ENCODE assay signal across 16 cellular contexts in genomic region chr6:25036461-25036860, GRCh38.
DNase-seq lines count a peak whose midpoint lies in the region; ATAC-seq and TF ChIP-seq lines count a peak whose summit lies in the region.
"Had no signal": no experiment of that assay in that cellular context is flagged by ENCODE, and none has a peak within 500 bp of the region (broad histone marks: within the 10 kb centered on the region; RNA-seq: fewer than 3 reads in every experiment).

No MANE protein-coding gene starts in this region.

- H3F3A ChIP-seq in PC-9 (ENCODE audit: insufficient read depth, low read depth): no peaks in the 10 kb centered on the region

- H4K8ac ChIP-seq in H9 (replicated peaks; ENCODE audit: insufficient read length, low read depth, low read length): no peak overlapping the region

- peak overlapping the region; percentile 85 for H3K27ac Mint-ChIP-seq in activated naive CD4-positive, alpha-beta T cell treated with anti-CD3 and anti-CD28 coated beads for 36 hours
- H3K27ac Mint-ChIP-seq in activated naive CD4-positive, alpha-beta T cell treated with anti-CD3 and anti-CD28 coated beads, Interleukin-2, amount 50 U/mL, for 72 hours: peak overlapping the region in 1 of 2 donors; percentile 75
- peak overlapping the region; percentile 83 for H3K27ac Mint-ChIP-seq in dendritic cell treated with granulocyte-macrophage colony-stimulating factor and Interleukin-4, amounts not matched to agents 40 ng/mL and 50 ng/mL, for 4 days
- H3K27ac Mint-ChIP-seq in stimulated activated memory B cell treated with anti-CD40 and anti-IgM and Interleukin-4, amounts not matched to agents 10 μg/mL and 1 μg/mL and 100 μg/mL, for 72 hours: peak overlapping the region; percentile 99
- no peak overlapping the region for H3K27ac Mint-ChIP-seq in H9

- H3K9me3 Mint-ChIP-seq in activated naive CD4-positive, alpha-beta T cell treated with anti-CD3 and anti-CD28 coated beads for 36 hours: no peaks in the 10 kb centered on the region
- no peaks in the 10 kb centered on the region for H3K9me3 Mint-ChIP-seq in activated naive CD4-positive, alpha-beta T cell treated with anti-CD3 and anti-CD28 coated beads, Interleukin-2, amount 50 U/mL, for 72 hours
- no peaks in the 10 kb centered on the region for H3K9me3 Mint-ChIP-seq in dendritic cell treated with granulocyte-macrophage colony-stimulating factor and Interleukin-4, amounts not matched to agents 40 ng/mL and 50 ng/mL, for 4 days
- no peaks in the 10 kb centered on the region for H3K9me3 Mint-ChIP-seq in stimulated activated memory B cell treated with anti-CD40 and anti-IgM and Interleukin-4, amounts not matched to agents 10 μg/mL and 1 μg/mL and 100 μg/mL, for 72 hours
- no peaks in the 10 kb centered on the region; a peak in 1 of 5 replicates for H3K9me3 Mint-ChIP-seq in H9

- H3K9me2 ChIP-seq in PC-9 (ENCODE audit: insufficient read depth): 0 out of 2 replicates have a peak, but pooled peaks cover 5% of the 10 kb centered on the region

- CTCF ChIA-PET in activated naive CD4-positive, alpha-beta T cell treated with anti-CD3 and anti-CD28 coated beads for 36 hours (lab: Charles Lee): interaction anchor here (0.6 to 10.1 kb wide), 4 partner anchors 10 to 232 kb away, joined by 3 to 110 read pairs (median 11); no protein-coding TSS in a partner anchor
- CTCF ChIA-PET in PC-9 (lab: Charles Lee): no interaction called here

- no peaks in the 10 kb centered on the region for H3K4me1 ChIP-seq in PC-9 (replicated peaks; ENCODE audit: insufficient read depth)
- H3K4me1 ChIP-seq in H9 (ENCODE audit: insufficient read depth, low read length): no peaks in the 10 kb centered on the region
- H3K4me1 ChIP-seq: HAP-1 had no signal

- H3K9me3 ChIP-seq in PC-9 (ENCODE audit: insufficient read depth, low read depth) (no peaks in the 10 kb centered on the region; the same call in 1 of the 2 replicates), H9 (ENCODE audit: control insufficient read depth, low read depth, low read length) (no peaks in the 10 kb centered on the region)
- H3K9me3 ChIP-seq: HAP-1 had no signal

- ATAC-seq in activated naive CD4-positive, alpha-beta T cell treated with anti-CD3 and anti-CD28 coated beads, Interleukin-2, amount 50 U/mL, for 72 hours: no peak
- ATAC-seq in stimulated activated memory B cell treated with anti-CD40 and anti-IgM and Interleukin-4, amounts not matched to agents 10 μg/mL and 1 μg/mL and 100 μg/mL, for 72 hours: no peak

- H2BK120ac ChIP-seq in H9 (ENCODE audit: low read depth, low read length, poor library complexity, severe bottlenecking): no peak overlapping the region

- H4K20me1 ChIP-seq in PC-9 (ENCODE audit: insufficient read depth) (no peaks in the 10 kb centered on the region), H9 (ENCODE audit: control insufficient read depth, insufficient read depth, insufficient read length) (no peaks in the 10 kb centered on the region)

- no peak overlapping the region for H3K56ac ChIP-seq in H9 (ENCODE audit: insufficient read length, low read depth, low read length)

- H3K27ac ChIP-seq in PC-9 (no peak overlapping the region), H9 (ENCODE audit: insufficient read length, low read depth, low read length) (no peak overlapping the region)
- H3K27ac ChIP-seq: brain microvascular endothelial cell had no signal

- WGBS in H9 (ENCODE audit: extremely low coverage, insufficient read length, low lambda C conversion rate): no CpG with 5 or more reads among the region's 3 CpGs

- no peak overlapping the region for H4K5ac ChIP-seq in H9 (ENCODE audit: insufficient read length, low read depth, low read length)

- no peak overlapping the region for H3K4me3 ChIP-seq in PC-9
- H3K4me3 ChIP-seq: HAP-1, lung had no signal

- no peaks in the 10 kb centered on the region for H3K23me2 ChIP-seq in H9 (ENCODE audit: insufficient read length, low read depth, low read length, poor library complexity, severe bottlenecking)

- H2AFZ ChIP-seq in PC-9 (0 out of 2 replicates have a peak overlapping the region, but pooled peaks have one; percentile 60), H9 (ENCODE audit: low read length) (no peak overlapping the region)

- no peak overlapping the region for H2AK5ac ChIP-seq in H9 (ENCODE audit: insufficient read length, low read length)

- no peak overlapping the region for H4K91ac ChIP-seq in H9 (ENCODE audit: insufficient read length, low read depth, low read length)

- H3K36me3 Mint-ChIP-seq in activated naive CD4-positive, alpha-beta T cell treated with anti-CD3 and anti-CD28 coated beads for 36 hours (ENCODE audit: low read depth): peaks cover 7% of the 10 kb centered on the region
- H3K36me3 Mint-ChIP-seq in activated naive CD4-positive, alpha-beta T cell treated with anti-CD3 and anti-CD28 coated beads, Interleukin-2, amount 50 U/mL, for 72 hours: peaks cover 11 to 26% of the 10 kb centered on the region in 2 donors
- H3K36me3 Mint-ChIP-seq in dendritic cell treated with granulocyte-macrophage colony-stimulating factor and Interleukin-4, amounts not matched to agents 40 ng/mL and 50 ng/mL, for 4 days (ENCODE audit: low read depth): no peaks in the 10 kb centered on the region
- H3K36me3 Mint-ChIP-seq in stimulated activated memory B cell treated with anti-CD40 and anti-IgM and Interleukin-4, amounts not matched to agents 10 μg/mL and 1 μg/mL and 100 μg/mL, for 72 hours: no peaks in the 10 kb centered on the region
- H3K36me3 Mint-ChIP-seq in H9 (ENCODE audit: insufficient read depth in 1 of 3, low read depth in 3 of 3): no peaks in the 10 kb centered on the region

- H3K36me3 ChIP-seq in PC-9 (ENCODE audit: low read depth): no peaks in the 10 kb centered on the region
- H3K36me3 ChIP-seq: brain microvascular endothelial cell, HAP-1 had no signal

- intact Hi-C loops in activated naive CD4-positive, alpha-beta T cell treated with anti-CD3 and anti-CD28 coated beads for 36 hours (cut with micrococcal nuclease): no loop called here
- intact Hi-C loops in PC-9 (cut with micrococcal nuclease; ENCODE audit: unreplicated experiment): no loop called here
- intact Hi-C loops in dendritic cell treated with granulocyte-macrophage colony-stimulating factor and Interleukin-4, amounts not matched to agents 40 ng/mL and 50 ng/mL, for 4 days (cut with micrococcal nuclease): no loop called here

- H3K4me2 ChIP-seq in PC-9 (no peak overlapping the region), H9 (ENCODE audit: insufficient read depth, insufficient read length, low read length) (no peak overlapping the region)

- no peak overlapping the region for H3K23ac ChIP-seq in H9 (ENCODE audit: insufficient read length, low read depth, low read length)

- DNase-seq in activated naive CD4-positive, alpha-beta T cell treated with anti-CD3 and anti-CD28 coated beads for 36 hours: no peak
- DNase-seq in activated naive CD4-positive, alpha-beta T cell treated with anti-CD3 and anti-CD28 coated beads, Interleukin-2, amount 50 U/mL, for 72 hours (ENCODE audit: low spot score in 2 of 2): no peak
- DNase-seq in PC-9 (no peak), H9 (no peak), T1000 (lab: John Stamatoyannopoulos, UW) (no peak)
- DNase-seq in stimulated activated CD4-positive, alpha-beta T cell treated with anti-CD3 and anti-CD28 coated beads, Interleukin-15, amount 100 ng/mL, for 24 hours: no peak
- DNase-seq: brain microvascular endothelial cell; MM.1S; NCI-H1694 treated with DMSO at 0.1 percent for 48 hours; right cardiac atrium; Right ventricle myocardium superior; stimulated activated CD4-positive, alpha-beta T cell treated with anti-CD3 and anti-CD28 coated beads, Interleukin-1b, Interleukin-23, amount 100 ng/mL, for 48 hours had no signal

- H3K4me1 Mint-ChIP-seq in activated naive CD4-positive, alpha-beta T cell treated with anti-CD3 and anti-CD28 coated beads for 36 hours (ENCODE audit: low read depth): peaks cover 59% of the 10 kb centered on the region
- H3K4me1 Mint-ChIP-seq in dendritic cell treated with granulocyte-macrophage colony-stimulating factor and Interleukin-4, amounts not matched to agents 40 ng/mL and 50 ng/mL, for 4 days (ENCODE audit: low read depth): peaks cover 48% of the 10 kb centered on the region
- peaks cover 80% of the 10 kb centered on the region for H3K4me1 Mint-ChIP-seq in stimulated activated memory B cell treated with anti-CD40 and anti-IgM and Interleukin-4, amounts not matched to agents 10 μg/mL and 1 μg/mL and 100 μg/mL, for 72 hours
- peaks cover 0 to 2% of the 10 kb centered on the region in 2 experiments; a peak in 3 of 4 replicates for H3K4me1 Mint-ChIP-seq in H9

- no peak overlapping the region for H3K14ac ChIP-seq in H9 (ENCODE audit: insufficient read depth, low read length)

- no peak for TF ChIP-seq CTCF in PC-9 (conservative IDR thresholded peaks at IDR 0.05)
- no peak for TF ChIP-seq CTCF in H9 (conservative IDR thresholded peaks at IDR 0.05)

- H3K9ac ChIP-seq in H9 (ENCODE audit: extremely low read depth, insufficient read length, low read length): no peak overlapping the region

- no peak overlapping the region for H2BK12ac ChIP-seq in H9 (ENCODE audit: insufficient read length, low read depth, low read length)

- peak overlapping the region; percentile 78 for H3K4me3 Mint-ChIP-seq in activated naive CD4-positive, alpha-beta T cell treated with anti-CD3 and anti-CD28 coated beads for 36 hours
- H3K4me3 Mint-ChIP-seq in dendritic cell treated with granulocyte-macrophage colony-stimulating factor and Interleukin-4, amounts not matched to agents 40 ng/mL and 50 ng/mL, for 4 days: no peak overlapping the region
- H3K4me3 Mint-ChIP-seq in stimulated activated memory B cell treated with anti-CD40 and anti-IgM and Interleukin-4, amounts not matched to agents 10 μg/mL and 1 μg/mL and 100 μg/mL, for 72 hours: no peak overlapping the region
- H3K4me3 Mint-ChIP-seq in H9: no peak overlapping the region

- no peak overlapping the region for H2BK15ac ChIP-seq in H9 (ENCODE audit: low read depth, low read length)

- BruUV-seq in PC-9 (replicated peaks; lab: Mats Ljungman, UMichigan): no TSS peak

- no peak overlapping the region for H2BK5ac ChIP-seq in H9 (ENCODE audit: insufficient read length, low read length)

- H3K18ac ChIP-seq in H9 (ENCODE audit: insufficient read length, low read depth, low read length): no peak overlapping the region

- POLR2A ChIA-PET in PC-9 (lab: Charles Lee; ENCODE audit: unreplicated experiment): interaction anchor here (0.6 to 0.7 kb wide), 4 partner anchors 157 to 1236 kb away, joined by 3 to 7 read pairs (median 4); a partner anchor contains a TSS

- no peak overlapping the region for H3K4ac ChIP-seq in H9 (ENCODE audit: low read depth, low read length)

- H3K27me3 ChIP-seq in PC-9 (ENCODE audit: insufficient read depth, low read depth) (no peaks in the 10 kb centered on the region), H9 (ENCODE audit: insufficient read depth, low read length) (no peaks in the 10 kb centered on the region)
- H3K27me3 ChIP-seq: brain microvascular endothelial cell had no signal

- H3K27me3 Mint-ChIP-seq in activated naive CD4-positive, alpha-beta T cell treated with anti-CD3 and anti-CD28 coated beads for 36 hours (ENCODE audit: low read depth): no peaks in the 10 kb centered on the region
- peaks cover 1% of the 10 kb centered on the region for H3K27me3 Mint-ChIP-seq in dendritic cell treated with granulocyte-macrophage colony-stimulating factor and Interleukin-4, amounts not matched to agents 40 ng/mL and 50 ng/mL, for 4 days
- no peaks in the 10 kb centered on the region for H3K27me3 Mint-ChIP-seq in stimulated activated memory B cell treated with anti-CD40 and anti-IgM and Interleukin-4, amounts not matched to agents 10 μg/mL and 1 μg/mL and 100 μg/mL, for 72 hours
- H3K27me3 Mint-ChIP-seq in H9 (ENCODE audit: low read depth): no peaks in the 10 kb centered on the region

- H3K79me2 ChIP-seq in PC-9 (ENCODE audit: low read depth) (no peaks in the 10 kb centered on the region), H9 (ENCODE audit: insufficient read depth, low read length) (no peaks in the 10 kb centered on the region)

- no peak overlapping the region for H2BK20ac ChIP-seq in H9 (ENCODE audit: low read depth, low read length, poor library complexity, severe bottlenecking)

- no peaks in the 10 kb centered on the region for H3K79me1 ChIP-seq in H9 (ENCODE audit: insufficient read depth, low read depth, low read length, poor library complexity, severe bottlenecking)

- H3T11ph ChIP-seq in H9 (ENCODE audit: low read length): no peak overlapping the region

Comparison
In these comparisons a context has a peak if more than half of its experiments do, and no peak if none do; other contexts are left out.
1. H3K27ac Mint-ChIP-seq: peak in activated naive CD4-positive, alpha-beta T cell treated with anti-CD3 and anti-CD28 coated beads for 36 hours (single experiment), dendritic cell treated with granulocyte-macrophage colony-stimulating factor and Interleukin-4, amounts not matched to agents 40 ng/mL and 50 ng/mL, for 4 days (single experiment) and stimulated activated memory B cell treated with anti-CD40 and anti-IgM and Interleukin-4, amounts not matched to agents 10 μg/mL and 1 μg/mL and 100 μg/mL, for 72 hours (single experiment); none in H9 (0 of 3).